Comparison of ENCODE assay signal across 8 cellular contexts in the genomic region with DNA sequence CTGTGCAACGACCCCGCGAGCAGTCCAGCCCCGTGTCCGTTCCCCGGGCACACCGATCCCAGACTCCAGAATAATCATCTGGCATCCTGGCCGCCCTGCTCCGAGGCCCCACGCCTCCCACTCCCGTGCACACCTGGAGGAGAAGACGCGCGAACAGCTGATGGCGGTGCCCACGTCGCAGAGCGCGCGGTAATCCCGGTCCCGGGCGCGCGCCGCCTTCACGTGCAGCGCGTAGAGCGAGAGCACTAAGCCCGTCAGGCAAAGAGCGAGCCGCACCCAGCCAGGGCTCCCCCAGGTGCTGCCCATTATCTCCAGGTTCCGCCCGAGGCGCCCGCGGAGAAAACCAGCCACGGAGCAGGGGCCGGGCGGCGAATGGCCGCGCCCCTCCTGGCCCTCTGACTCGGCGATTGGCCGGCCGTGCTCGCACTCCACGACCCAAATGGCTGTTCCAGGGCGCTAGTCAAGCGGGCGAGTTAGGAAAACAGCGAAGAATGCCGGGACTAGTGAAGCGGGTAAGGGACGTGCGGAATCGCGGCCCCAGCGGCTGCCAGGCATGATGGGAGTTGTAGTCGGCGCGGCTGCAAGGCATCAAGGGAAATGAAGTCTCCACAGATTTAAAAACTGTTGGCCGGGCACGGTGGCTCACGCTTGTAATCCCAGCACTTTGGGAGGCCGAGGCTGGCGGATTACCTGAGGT. TPM values are rescaled to one million over a fixed set of nuclear protein-coding genes. Genes with fewer than 3 reads are reported as not detected.
A peak's percentile ranks its signal among the peaks of the same experiment; 100 is the strongest.
DNase-seq lines count a peak whose midpoint lies in the region; ATAC-seq and TF ChIP-seq lines count a peak whose summit lies in the region.

A gene (minus strand): TSS at position 374 of the 697 bp plus-strand sequence. CDS start 68 bp downstream, at position 306.

- no peak for TF ChIP-seq CTCF in GM20000 (IDR thresholded peaks at IDR 0.05; ENCODE audit: extremely low read depth, missing control alignments)

- peak within 1 kb of the TSS; percentile 99 for H3K4me3 ChIP-seq in NT2/D1 (ENCODE audit: insufficient read length, low read depth)
- H3K4me3 ChIP-seq in endocrine pancreas (ENCODE audit: control insufficient read depth, insufficient read depth, low read length), result no peak within 1 kb of the TSS

- peak within 1 kb of the TSS; percentile 98 for H3K4me3 Mint-ChIP-seq in activated CD8-positive, alpha-beta memory T cell treated with anti-CD3 and anti-CD28 coated beads, Interleukin-2, amount 10 ng/mL, durations not matched to agents 7 days and 5 days

- peaks cover 4% of the 10 kb centered on the region for H3K36me3 Mint-ChIP-seq in activated CD8-positive, alpha-beta memory T cell treated with anti-CD3 and anti-CD28 coated beads, Interleukin-2, amount 10 ng/mL, durations not matched to agents 7 days and 5 days

- H3K27me3 Mint-ChIP-seq in activated CD8-positive, alpha-beta memory T cell treated with anti-CD3 and anti-CD28 coated beads, Interleukin-2, amount 10 ng/mL, durations not matched to agents 7 days and 5 days, result no peaks in the 10 kb centered on the region

- H3K9me3 Mint-ChIP-seq in activated CD8-positive, alpha-beta memory T cell treated with anti-CD3 and anti-CD28 coated beads, Interleukin-2, amount 10 ng/mL, durations not matched to agents 7 days and 5 days (ENCODE audit: low read depth), result no peaks in the 10 kb centered on the region

- no peaks in the 10 kb centered on the region for H3K27me3 ChIP-seq in NT2/D1 (ENCODE audit: insufficient read depth, insufficient read length)
- no peaks in the 10 kb centered on the region for H3K27me3 ChIP-seq in endocrine pancreas (ENCODE audit: control insufficient read depth, insufficient read depth, low read length)

- peaks cover 22% of the 10 kb centered on the region for H3K36me3 ChIP-seq in NT2/D1 (ENCODE audit: insufficient read depth, insufficient read length, low read length)
- no peaks in the 10 kb centered on the region for H3K36me3 ChIP-seq in endocrine pancreas (ENCODE audit: control insufficient read depth, insufficient read depth, low read length)

- ATAC-seq in activated CD8-positive, alpha-beta memory T cell treated with anti-CD3 and anti-CD28 coated beads, Interleukin-2, amount 10 ng/mL, durations not matched to agents 7 days and 5 days, result peak; percentile 88

- H3K4me1 ChIP-seq in NT2/D1 (ENCODE audit: insufficient read depth, insufficient read length) (peaks cover 7% of the 10 kb centered on the region), endocrine pancreas (ENCODE audit: control insufficient read depth, insufficient read depth, low read length) (no peaks in the 10 kb centered on the region)

- CTCF ChIA-PET in activated CD8-positive, alpha-beta memory T cell treated with anti-CD3 and anti-CD28 coated beads, Interleukin-2, amount 10 ng/mL, durations not matched to agents 7 days and 5 days (lab: Charles Lee), result interaction anchor here (0.7 to 11.2 kb wide), 8 partner anchors 9 to 153 kb away, joined by 3 to 97 read pairs (median 4); a partner anchor contains a TSS

- no peaks in the 10 kb centered on the region for H3K9me3 ChIP-seq in NT2/D1 (ENCODE audit: insufficient read depth, low read length)
- H3K9me3 ChIP-seq in endocrine pancreas (ENCODE audit: control insufficient read depth, low read length), result no peaks in the 10 kb centered on the region

- peak within 1 kb of the TSS; percentile 90 for H3K27ac Mint-ChIP-seq in activated CD8-positive, alpha-beta memory T cell treated with anti-CD3 and anti-CD28 coated beads, Interleukin-2, amount 10 ng/mL, durations not matched to agents 7 days and 5 days

- H3K9ac ChIP-seq in NT2/D1 (ENCODE audit: insufficient read length, low read depth) (peak within 1 kb of the TSS; percentile 99), endocrine pancreas (ENCODE audit: control insufficient read depth, insufficient read depth, low read length) (peak within 1 kb of the TSS; percentile 42)

- peak; percentile 91 for DNase-seq in COLO829 (ENCODE audit: low spot score)
- peak; percentile 92 for DNase-seq in GM20000 (ENCODE audit: low spot score)
- peak; percentile 98 for DNase-seq in HT1080 (ENCODE audit: low read depth)
- peak; percentile 98 for DNase-seq in NT2/D1 (ENCODE audit: low read depth, low spot score)
- peak; percentile 93 for DNase-seq in activated CD8-positive, alpha-beta memory T cell treated with anti-CD3 and anti-CD28 coated beads, Interleukin-2, amount 10 ng/mL, durations not matched to agents 7 days and 5 days
- DNase-seq in mesenteric fat pad (ENCODE audit: low spot score), result peak; percentile 97
- DNase-seq in stimulated activated CD8-positive, alpha-beta memory T cell treated with anti-CD3 and anti-CD28 coated beads, Interleukin-15, amount 100 ng/mL, for 24 hours (ENCODE audit: low read depth), result peak; percentile 67

- peaks cover 30% of the 10 kb centered on the region for H3K4me1 Mint-ChIP-seq in activated CD8-positive, alpha-beta memory T cell treated with anti-CD3 and anti-CD28 coated beads, Interleukin-2, amount 10 ng/mL, durations not matched to agents 7 days and 5 days

RNA-seq across cellular contexts. Expression of the gene that starts here (rescaled TPM):
- 104 and 114 TPM in 2 replicates for total RNA-seq in HT1080 (2014; rRNA removed; shearing (Covaris generic))
- polyA plus RNA-seq in HT1080 (2015; cell fraction: cytosol; rRNA removed), result 191 and 199 TPM in 2 replicates
- polyA plus RNA-seq in HT1080 (2015; cell fraction: nucleus; rRNA removed), result 81.9 and 87.0 TPM in 2 replicates
- 10 to 100 TPM; 66.3 to 68.9 TPM for total RNA-seq in activated CD8-positive, alpha-beta memory T cell treated with anti-CD3 and anti-CD28 coated beads, Interleukin-2, amount 10 ng/mL, durations not matched to agents 7 days and 5 days
- 59.6 TPM for total RNA-seq in mesenteric fat pad
